ENCODE assay signal across 1 cellular context in the genomic region with DNA sequence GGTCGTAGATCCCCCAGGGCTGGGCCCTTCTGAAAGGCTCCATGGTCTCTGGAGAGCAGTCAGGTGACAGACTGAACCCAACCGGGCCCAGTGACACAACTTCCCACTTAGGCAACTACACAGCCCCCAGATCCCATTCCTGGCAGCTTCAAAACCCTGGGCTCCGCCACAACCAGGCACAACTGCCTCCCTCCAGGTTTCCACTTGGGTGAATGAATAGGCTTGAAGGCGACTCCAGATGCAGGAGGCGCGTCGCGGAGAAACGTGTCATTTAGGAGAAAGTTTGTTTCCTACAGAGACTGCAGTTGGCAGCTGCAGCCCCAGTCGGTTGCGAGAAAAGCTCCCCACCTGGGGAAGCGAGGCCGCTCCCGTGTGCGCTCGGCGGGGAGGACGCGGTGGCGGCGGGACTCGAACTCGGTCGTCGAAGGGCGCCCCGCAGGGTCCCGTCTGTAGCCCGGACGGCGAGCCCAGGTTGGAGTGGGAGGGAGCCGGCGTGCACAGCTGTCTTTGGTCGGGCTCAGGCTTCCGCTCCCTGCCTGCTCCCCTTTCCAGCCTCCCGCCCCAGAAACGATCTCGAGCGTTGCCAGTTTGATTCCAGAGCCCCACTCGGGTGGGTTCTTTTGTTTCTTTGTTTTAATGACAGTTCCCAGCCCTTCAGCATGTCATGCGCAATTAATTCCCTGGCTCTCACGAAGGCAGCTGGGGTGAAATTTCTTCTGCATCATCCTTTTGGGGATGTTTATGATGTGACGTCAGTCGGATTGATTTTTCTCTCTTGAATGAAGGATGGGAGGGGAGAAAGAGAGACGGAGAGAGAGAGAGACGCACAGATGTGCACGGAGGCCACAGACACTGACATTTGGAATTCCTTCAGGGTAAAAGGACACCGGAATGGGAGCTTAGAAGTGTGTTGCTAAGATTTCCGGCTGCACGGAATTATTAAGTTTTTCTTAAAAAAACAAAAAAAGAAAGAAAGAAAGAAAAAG.
TF ChIP-seq lines count a peak whose summit lies in the region.

No MANE protein-coding gene starts in this region.

TF ChIP-seq in HEK293, 187 proteins besides CTCF, POLR2A, EP300 and RAD21 (continued from another document):
- TF ChIP-seq, protein P1, sequence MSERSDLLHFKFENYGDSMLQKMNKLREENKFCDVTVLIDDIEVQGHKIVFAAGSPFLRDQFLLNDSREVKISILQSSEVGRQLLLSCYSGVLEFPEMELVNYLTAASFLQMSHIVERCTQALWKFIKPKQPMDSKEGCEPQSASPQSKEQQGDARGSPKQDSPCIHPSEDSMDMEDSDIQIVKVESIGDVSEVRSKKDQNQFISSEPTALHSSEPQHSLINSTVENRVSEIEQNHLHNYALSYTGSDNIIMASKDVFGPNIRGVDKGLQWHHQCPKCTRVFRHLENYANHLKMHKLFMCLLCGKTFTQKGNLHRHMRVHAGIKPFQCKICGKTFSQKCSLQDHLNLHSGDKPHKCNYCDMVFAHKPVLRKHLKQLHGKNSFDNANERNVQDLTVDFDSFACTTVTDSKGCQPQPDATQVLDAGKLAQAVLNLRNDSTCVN (tag by site-specific recombination; optimal IDR thresholded peaks at IDR 0.05) = peak; percentile 24
- TF ChIP-seq ZNF366 (tag by site-specific recombination; conservative IDR thresholded peaks at IDR 0.05) (peak; percentile 28; the same call in 1 of the 2 replicates), SP7 (tag by site-specific recombination; IDR thresholded peaks at IDR 0.05) (0 out of 2 replicates have a peak, but pooled peaks have one; percentile 16), ZIC2 (tag by site-specific recombination; IDR thresholded peaks at IDR 0.05) (peak; percentile 48; the same call in 1 of the 2 replicates), ZNF768 (tag by site-specific recombination; IDR thresholded peaks at IDR 0.05) (no peak), ZNF211 (tag by site-specific recombination; IDR thresholded peaks at IDR 0.05; ENCODE audit: low read depth) (no peak), ZNF354C (tag by site-specific recombination; IDR thresholded peaks at IDR 0.05; ENCODE audit: borderline replicate concordance, low read depth) (no peak), ZNF239 (tag by site-specific recombination; IDR thresholded peaks at IDR 0.05) (no peak), ZNF37A (tag by site-specific recombination; IDR thresholded peaks at IDR 0.05) (no peak), ZEB2 (tag by site-specific recombination; IDR thresholded peaks at IDR 0.05) (0 out of 2 replicates have a peak, but pooled peaks have one; percentile 30), ZNF140 (tag by site-specific recombination; IDR thresholded peaks at IDR 0.05) (no peak), ZFP41 (tag by site-specific recombination; IDR thresholded peaks at IDR 0.05; ENCODE audit: borderline replicate concordance) (no peak), KLF1 (tag by site-specific recombination; IDR thresholded peaks at IDR 0.05) (no peak), ZBTB8A (tag by site-specific recombination; IDR thresholded peaks at IDR 0.05) (peak; percentile 20; the same call in 1 of the 2 replicates), ZNF335 (tag by site-specific recombination; conservative IDR thresholded peaks at IDR 0.05) (peak; percentile 77), ZNF629 (tag by site-specific recombination; IDR thresholded peaks at IDR 0.05) (peak; percentile 67)
- TF ChIP-seq, protein P2, sequence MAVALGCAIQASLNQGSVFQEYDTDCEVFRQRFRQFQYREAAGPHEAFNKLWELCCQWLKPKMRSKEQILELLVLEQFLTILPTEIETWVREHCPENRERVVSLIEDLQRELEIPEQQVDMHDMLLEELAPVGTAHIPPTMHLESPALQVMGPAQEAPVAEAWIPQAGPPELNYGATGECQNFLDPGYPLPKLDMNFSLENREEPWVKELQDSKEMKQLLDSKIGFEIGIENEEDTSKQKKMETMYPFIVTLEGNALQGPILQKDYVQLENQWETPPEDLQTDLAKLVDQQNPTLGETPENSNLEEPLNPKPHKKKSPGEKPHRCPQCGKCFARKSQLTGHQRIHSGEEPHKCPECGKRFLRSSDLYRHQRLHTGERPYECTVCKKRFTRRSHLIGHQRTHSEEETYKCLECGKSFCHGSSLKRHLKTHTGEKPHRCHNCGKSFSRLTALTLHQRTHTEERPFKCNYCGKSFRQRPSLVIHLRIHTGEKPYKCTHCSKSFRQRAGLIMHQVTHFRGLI (tag by site-specific recombination; IDR thresholded peaks at IDR 0.05) = no peak
- TF ChIP-seq, protein P3, sequence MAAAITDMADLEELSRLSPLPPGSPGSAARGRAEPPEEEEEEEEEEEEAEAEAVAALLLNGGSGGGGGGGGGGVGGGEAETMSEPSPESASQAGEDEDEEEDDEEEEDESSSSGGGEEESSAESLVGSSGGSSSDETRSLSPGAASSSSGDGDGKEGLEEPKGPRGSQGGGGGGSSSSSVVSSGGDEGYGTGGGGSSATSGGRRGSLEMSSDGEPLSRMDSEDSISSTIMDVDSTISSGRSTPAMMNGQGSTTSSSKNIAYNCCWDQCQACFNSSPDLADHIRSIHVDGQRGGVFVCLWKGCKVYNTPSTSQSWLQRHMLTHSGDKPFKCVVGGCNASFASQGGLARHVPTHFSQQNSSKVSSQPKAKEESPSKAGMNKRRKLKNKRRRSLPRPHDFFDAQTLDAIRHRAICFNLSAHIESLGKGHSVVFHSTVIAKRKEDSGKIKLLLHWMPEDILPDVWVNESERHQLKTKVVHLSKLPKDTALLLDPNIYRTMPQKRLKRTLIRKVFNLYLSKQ (tag by site-specific recombination; IDR thresholded peaks at IDR 0.05; ENCODE audit: borderline replicate concordance) = no peak
